ENCODE assay signal across 1 cellular context in the genomic region with DNA sequence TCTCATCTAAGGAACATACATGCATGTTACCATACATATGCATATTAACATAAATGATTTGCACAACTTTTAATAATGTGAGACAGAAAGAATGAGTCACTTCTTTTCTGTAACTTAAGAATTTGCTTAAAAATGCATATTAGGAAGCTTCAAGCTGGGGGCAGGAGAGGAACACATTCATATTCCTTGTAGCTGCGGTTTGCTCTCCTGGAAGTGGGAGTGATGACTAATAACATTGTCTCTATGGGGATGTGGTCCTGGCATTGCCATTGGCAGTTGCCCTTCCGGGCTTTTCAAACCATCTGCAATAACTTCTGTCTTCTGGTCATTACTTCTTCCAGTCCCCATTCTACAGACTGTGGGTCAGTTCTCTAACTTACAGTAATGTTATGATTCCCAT.
TF ChIP-seq lines count a peak whose summit lies in the region.

No MANE protein-coding gene starts in this region.

TF ChIP-seq in K562, 482 proteins besides CTCF, POLR2A, EP300 and RAD21 (continued from another document):
- TF ChIP-seq, protein P1, sequence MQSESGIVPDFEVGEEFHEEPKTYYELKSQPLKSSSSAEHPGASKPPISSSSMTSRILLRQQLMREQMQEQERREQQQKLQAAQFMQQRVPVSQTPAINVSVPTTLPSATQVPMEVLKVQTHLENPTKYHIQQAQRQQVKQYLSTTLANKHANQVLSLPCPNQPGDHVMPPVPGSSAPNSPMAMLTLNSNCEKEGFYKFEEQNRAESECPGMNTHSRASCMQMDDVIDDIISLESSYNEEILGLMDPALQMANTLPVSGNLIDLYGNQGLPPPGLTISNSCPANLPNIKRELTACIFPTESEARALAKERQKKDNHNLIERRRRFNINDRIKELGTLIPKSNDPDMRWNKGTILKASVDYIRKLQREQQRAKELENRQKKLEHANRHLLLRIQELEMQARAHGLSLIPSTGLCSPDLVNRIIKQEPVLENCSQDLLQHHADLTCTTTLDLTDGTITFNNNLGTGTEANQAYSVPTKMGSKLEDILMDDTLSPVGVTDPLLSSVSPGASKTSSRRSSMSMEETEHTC (IDR thresholded peaks at IDR 0.05): no peak
- TF ChIP-seq, protein P2, sequence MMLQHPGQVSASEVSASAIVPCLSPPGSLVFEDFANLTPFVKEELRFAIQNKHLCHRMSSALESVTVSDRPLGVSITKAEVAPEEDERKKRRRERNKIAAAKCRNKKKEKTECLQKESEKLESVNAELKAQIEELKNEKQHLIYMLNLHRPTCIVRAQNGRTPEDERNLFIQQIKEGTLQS (IDR thresholded peaks at IDR 0.05): peak; percentile 75
- TF ChIP-seq, protein P2 (CRISPR knock-in tag; conservative IDR thresholded peaks at IDR 0.05): no peak
- TF ChIP-seq, protein P3, sequence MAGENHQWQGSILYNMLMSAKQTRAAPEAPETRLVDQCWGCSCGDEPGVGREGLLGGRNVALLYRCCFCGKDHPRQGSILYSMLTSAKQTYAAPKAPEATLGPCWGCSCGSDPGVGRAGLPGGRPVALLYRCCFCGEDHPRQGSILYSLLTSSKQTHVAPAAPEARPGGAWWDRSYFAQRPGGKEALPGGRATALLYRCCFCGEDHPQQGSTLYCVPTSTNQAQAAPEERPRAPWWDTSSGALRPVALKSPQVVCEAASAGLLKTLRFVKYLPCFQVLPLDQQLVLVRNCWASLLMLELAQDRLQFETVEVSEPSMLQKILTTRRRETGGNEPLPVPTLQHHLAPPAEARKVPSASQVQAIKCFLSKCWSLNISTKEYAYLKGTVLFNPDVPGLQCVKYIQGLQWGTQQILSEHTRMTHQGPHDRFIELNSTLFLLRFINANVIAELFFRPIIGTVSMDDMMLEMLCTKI (IDR thresholded peaks at IDR 0.05; ENCODE audit: partially characterized antibody): no peak
- TF ChIP-seq PTRF (tag; IDR thresholded peaks at IDR 0.05) (no peak), CTBP1 (IDR thresholded peaks at IDR 0.05; ENCODE audit: borderline replicate concordance) (no peak), ZNF347 (CRISPR knock-in tag; IDR thresholded peaks at IDR 0.05; ENCODE audit: low read depth) (no peak), DIDO1 (tag; IDR thresholded peaks at IDR 0.05; ENCODE audit: low read depth) (no peak), ELF1 (tag; IDR thresholded peaks at IDR 0.05) (no peak), DNMT1 (IDR thresholded peaks at IDR 0.05) (no peak), COPS2 (conservative IDR thresholded peaks at IDR 0.05) (no peak), JUND (IDR thresholded peaks at IDR 0.05; ENCODE audit: borderline replicate concordance, low read depth, low read length) (peak; percentile 70), JUND (tag; IDR thresholded peaks at IDR 0.05; ENCODE audit: borderline replicate concordance, low read depth, low read length) (peak; percentile 20; the same call in 1 of the 3 replicates), POU5F1 (IDR thresholded peaks at IDR 0.05; ENCODE audit: borderline replicate concordance, low read depth, low read length, partially characterized antibody) (no peak), RFX1 (IDR thresholded peaks at IDR 0.05) (peak; percentile 22; the same call in 1 of the 2 replicates), ZFP36 (IDR thresholded peaks at IDR 0.05; ENCODE audit: low read depth, low read length, partially characterized antibody) (no peak), EGR1 (conservative IDR thresholded peaks at IDR 0.05) (no peak), ZNF24 (IDR thresholded peaks at IDR 0.05) (no peak), ZNF717 (CRISPR knock-in tag; IDR thresholded peaks at IDR 0.05) (no peak)
- TF ChIP-seq, protein P4, sequence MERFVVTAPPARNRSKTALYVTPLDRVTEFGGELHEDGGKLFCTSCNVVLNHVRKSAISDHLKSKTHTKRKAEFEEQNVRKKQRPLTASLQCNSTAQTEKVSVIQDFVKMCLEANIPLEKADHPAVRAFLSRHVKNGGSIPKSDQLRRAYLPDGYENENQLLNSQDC (CRISPR knock-in tag; IDR thresholded peaks at IDR 0.05): no peak
- TF ChIP-seq, protein P5, sequence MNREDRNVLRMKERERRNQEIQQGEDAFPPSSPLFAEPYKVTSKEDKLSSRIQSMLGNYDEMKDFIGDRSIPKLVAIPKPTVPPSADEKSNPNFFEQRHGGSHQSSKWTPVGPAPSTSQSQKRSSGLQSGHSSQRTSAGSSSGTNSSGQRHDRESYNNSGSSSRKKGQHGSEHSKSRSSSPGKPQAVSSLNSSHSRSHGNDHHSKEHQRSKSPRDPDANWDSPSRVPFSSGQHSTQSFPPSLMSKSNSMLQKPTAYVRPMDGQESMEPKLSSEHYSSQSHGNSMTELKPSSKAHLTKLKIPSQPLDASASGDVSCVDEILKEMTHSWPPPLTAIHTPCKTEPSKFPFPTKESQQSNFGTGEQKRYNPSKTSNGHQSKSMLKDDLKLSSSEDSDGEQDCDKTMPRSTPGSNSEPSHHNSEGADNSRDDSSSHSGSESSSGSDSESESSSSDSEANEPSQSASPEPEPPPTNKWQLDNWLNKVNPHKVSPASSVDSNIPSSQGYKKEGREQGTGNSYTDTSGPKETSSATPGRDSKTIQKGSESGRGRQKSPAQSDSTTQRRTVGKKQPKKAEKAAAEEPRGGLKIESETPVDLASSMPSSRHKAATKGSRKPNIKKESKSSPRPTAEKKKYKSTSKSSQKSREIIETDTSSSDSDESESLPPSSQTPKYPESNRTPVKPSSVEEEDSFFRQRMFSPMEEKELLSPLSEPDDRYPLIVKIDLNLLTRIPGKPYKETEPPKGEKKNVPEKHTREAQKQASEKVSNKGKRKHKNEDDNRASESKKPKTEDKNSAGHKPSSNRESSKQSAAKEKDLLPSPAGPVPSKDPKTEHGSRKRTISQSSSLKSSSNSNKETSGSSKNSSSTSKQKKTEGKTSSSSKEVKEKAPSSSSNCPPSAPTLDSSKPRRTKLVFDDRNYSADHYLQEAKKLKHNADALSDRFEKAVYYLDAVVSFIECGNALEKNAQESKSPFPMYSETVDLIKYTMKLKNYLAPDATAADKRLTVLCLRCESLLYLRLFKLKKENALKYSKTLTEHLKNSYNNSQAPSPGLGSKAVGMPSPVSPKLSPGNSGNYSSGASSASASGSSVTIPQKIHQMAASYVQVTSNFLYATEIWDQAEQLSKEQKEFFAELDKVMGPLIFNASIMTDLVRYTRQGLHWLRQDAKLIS (CRISPR knock-in tag; IDR thresholded peaks at IDR 0.05): no peak
- TF ChIP-seq, protein P6, sequence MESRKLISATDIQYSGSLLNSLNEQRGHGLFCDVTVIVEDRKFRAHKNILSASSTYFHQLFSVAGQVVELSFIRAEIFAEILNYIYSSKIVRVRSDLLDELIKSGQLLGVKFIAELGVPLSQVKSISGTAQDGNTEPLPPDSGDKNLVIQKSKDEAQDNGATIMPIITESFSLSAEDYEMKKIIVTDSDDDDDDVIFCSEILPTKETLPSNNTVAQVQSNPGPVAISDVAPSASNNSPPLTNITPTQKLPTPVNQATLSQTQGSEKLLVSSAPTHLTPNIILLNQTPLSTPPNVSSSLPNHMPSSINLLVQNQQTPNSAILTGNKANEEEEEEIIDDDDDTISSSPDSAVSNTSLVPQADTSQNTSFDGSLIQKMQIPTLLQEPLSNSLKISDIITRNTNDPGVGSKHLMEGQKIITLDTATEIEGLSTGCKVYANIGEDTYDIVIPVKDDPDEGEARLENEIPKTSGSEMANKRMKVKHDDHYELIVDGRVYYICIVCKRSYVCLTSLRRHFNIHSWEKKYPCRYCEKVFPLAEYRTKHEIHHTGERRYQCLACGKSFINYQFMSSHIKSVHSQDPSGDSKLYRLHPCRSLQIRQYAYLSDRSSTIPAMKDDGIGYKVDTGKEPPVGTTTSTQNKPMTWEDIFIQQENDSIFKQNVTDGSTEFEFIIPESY (CRISPR knock-in tag; IDR thresholded peaks at IDR 0.05): no peak
- TF ChIP-seq, protein P7, sequence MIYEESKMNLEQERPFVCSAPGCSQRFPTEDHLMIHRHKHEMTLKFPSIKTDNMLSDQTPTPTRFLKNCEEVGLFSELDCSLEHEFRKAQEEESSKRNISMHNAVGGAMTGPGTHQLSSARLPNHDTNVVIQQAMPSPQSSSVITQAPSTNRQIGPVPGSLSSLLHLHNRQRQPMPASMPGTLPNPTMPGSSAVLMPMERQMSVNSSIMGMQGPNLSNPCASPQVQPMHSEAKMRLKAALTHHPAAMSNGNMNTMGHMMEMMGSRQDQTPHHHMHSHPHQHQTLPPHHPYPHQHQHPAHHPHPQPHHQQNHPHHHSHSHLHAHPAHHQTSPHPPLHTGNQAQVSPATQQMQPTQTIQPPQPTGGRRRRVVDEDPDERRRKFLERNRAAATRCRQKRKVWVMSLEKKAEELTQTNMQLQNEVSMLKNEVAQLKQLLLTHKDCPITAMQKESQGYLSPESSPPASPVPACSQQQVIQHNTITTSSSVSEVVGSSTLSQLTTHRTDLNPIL (CRISPR knock-in tag; IDR thresholded peaks at IDR 0.05): no peak
